ENCODE assay signal across 9 cellular contexts in the genomic region with DNA sequence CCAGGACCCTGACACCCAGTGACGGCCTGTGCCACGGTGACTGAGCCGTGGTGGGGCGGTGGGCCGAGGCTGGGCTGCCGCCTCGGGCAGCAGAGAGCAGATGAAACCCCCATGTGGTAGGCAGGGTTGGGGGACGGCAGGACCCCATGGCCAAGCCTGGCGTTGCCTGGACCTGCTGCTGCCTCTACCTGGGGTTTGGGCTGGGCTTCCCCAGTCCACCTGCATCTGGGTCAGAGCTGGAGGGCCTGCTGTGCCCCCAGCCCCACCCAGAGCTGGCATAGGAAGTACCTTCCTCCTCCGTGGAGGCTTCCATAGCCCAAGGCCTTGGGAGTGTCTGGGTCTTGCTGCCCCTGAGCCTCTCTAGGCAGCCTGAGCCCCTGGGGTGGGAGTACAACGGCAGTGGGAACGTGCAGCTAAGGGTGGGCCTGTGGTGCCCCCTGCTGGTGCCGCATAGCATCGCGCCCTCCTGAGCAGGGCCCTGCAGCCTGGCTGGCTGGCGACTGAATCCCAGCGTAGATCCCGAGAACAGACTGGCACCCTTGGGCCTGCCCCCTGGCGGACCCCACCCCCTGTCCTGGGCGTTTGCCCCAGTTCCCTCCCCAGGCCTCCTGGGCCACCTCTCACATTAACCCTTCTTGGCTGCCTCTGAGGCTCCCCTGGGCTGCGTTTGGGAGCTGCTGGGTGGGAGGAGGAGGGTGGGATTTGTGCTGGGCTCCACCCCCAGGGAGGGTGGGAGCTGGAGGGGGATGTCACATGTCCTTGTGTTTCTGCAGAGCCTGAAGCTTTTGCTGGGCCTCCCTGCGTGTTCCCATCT. TPM values are rescaled to one million over a fixed set of nuclear protein-coding genes. Genes with fewer than 3 reads are reported as not detected.
DNase-seq lines count a peak whose midpoint lies in the region; ATAC-seq, FAIRE-seq and TF ChIP-seq lines count a peak whose summit lies in the region.
"Had no signal": no experiment of that assay in that cellular context is flagged by ENCODE, and none has a peak within 500 bp of the region (broad histone marks: within the 10 kb centered on the region; RNA-seq: fewer than 3 reads in every experiment).

No MANE protein-coding gene starts in this region.

- H3K4me3 ChIP-seq in DND-41 (ENCODE audit: low read depth in 1 of 2, low read length in 2 of 2): no peak overlapping the region
- H3K4me3 ChIP-seq in NT2/D1 (ENCODE audit: insufficient read length, low read depth): peak overlapping the region; percentile 28
- H3K4me3 ChIP-seq in endothelial cell of umbilical vein (replicated peaks in 1 of 3; ENCODE audit: insufficient read depth in 1 of 3, low read depth in 1 of 3, low read length in 3 of 3): peak overlapping the region in 1 of 3 experiments; percentile 20

- H4K20me1 ChIP-seq in DND-41 (ENCODE audit: insufficient read depth, low read length) (peaks cover 29% of the 10 kb centered on the region), endothelial cell of umbilical vein (replicated peaks; ENCODE audit: control insufficient read depth, extremely low read depth, insufficient read depth, low read length) (no peaks in the 10 kb centered on the region)

- POLR2A ChIA-PET in endothelial cell of umbilical vein (lab: Charles Lee): no interaction called here

- peak; percentile 87 for DNase-seq in DND-41
- peak; percentile 82 for DNase-seq in HK-2 (ENCODE audit: unreplicated experiment)
- DNase-seq in NT2/D1 (ENCODE audit: low read depth, low spot score): peak; percentile 76
- DNase-seq in activated CD8-positive, alpha-beta memory T cell treated with anti-CD3 and anti-CD28 coated beads, Interleukin-2, amount 50 U/mL, for 4 hours: peak; percentile 85
- DNase-seq in endothelial cell of umbilical vein (ENCODE audit: low read depth, low spot score): peak; percentile 84
- peak; percentile 90 for DNase-seq in midbrain (lab: John Stamatoyannopoulos, UW)
- DNase-seq in stimulated activated CD8-positive, alpha-beta memory T cell treated with anti-CD3 and anti-CD28 coated beads, Interleukin-2, amount 100 ng/mL, for 1 hour (ENCODE audit: low read depth in 2 of 2): peak; percentile 68 to 72

- H3K4me1 ChIP-seq in DND-41 (ENCODE audit: insufficient read depth, low read length): peaks cover 11% of the 10 kb centered on the region
- H3K4me1 ChIP-seq in NT2/D1 (ENCODE audit: insufficient read depth, insufficient read length): peaks cover 24% of the 10 kb centered on the region
- no peaks in the 10 kb centered on the region for H3K4me1 ChIP-seq in endothelial cell of umbilical vein (ENCODE audit: control insufficient read depth, extremely low read depth, insufficient read depth, low read length)

- dilution Hi-C loops in endothelial cell of umbilical vein (cut with MboI; ENCODE audit: extremely low pct_ligation_motif_present, low sequenced_read_pairs): no loop called here

- H3K27me3 ChIP-seq in DND-41 (ENCODE audit: insufficient read depth, low read length, poor library complexity) (no peaks in the 10 kb centered on the region), NT2/D1 (ENCODE audit: insufficient read depth, insufficient read length) (no peaks in the 10 kb centered on the region), endothelial cell of umbilical vein (ENCODE audit: control insufficient read depth in 2 of 2, insufficient read depth in 2 of 2, low read length in 2 of 2) (no peaks in the 10 kb centered on the region)

- no peaks in the 10 kb centered on the region for H3K9me1 ChIP-seq in endothelial cell of umbilical vein (replicated peaks; ENCODE audit: control insufficient read depth, extremely low read depth, insufficient read depth, low read length)

- H3K27ac ChIP-seq in DND-41 (ENCODE audit: low read length) (no peak overlapping the region), endothelial cell of umbilical vein (ENCODE audit: insufficient read depth, low read depth, low read length) (no peak overlapping the region)

- FAIRE-seq in endothelial cell of umbilical vein (lab: Jason Lieb, UNC): peak; percentile 90

- peaks cover 57% of the 10 kb centered on the region for H3K36me3 ChIP-seq in DND-41 (ENCODE audit: insufficient read depth, low read length)
- peaks cover 32% of the 10 kb centered on the region for H3K36me3 ChIP-seq in NT2/D1 (ENCODE audit: insufficient read depth, insufficient read length, low read length)
- H3K36me3 ChIP-seq in endothelial cell of umbilical vein (ENCODE audit: control insufficient read depth in 2 of 2, extremely low read depth in 1 of 2, insufficient read depth in 2 of 2, low read length in 2 of 2): peaks cover 0 to 15% of the 10 kb centered on the region in 2 experiments

- no TSS peak for BruUV-seq in endothelial cell of umbilical vein (replicated peaks; lab: Mats Ljungman, UMichigan)

- intact Hi-C loops in endothelial cell of umbilical vein (cut with micrococcal nuclease): loop anchor here (1.0 to 2.0 kb wide), 5 partner anchors 26 to 232 kb away; a partner anchor contains a TSS

- H3K9ac ChIP-seq in DND-41 (ENCODE audit: low read depth, low read length) (peak overlapping the region; percentile 23), NT2/D1 (ENCODE audit: insufficient read length, low read depth) (peak overlapping the region; percentile 70), endothelial cell of umbilical vein (replicated peaks; ENCODE audit: extremely low read depth, insufficient read depth, low read length) (no peak overlapping the region)

- peak; percentile 99 for ATAC-seq in DND-41 (ENCODE audit: insufficient read depth, low read depth)
- ATAC-seq in GM19023 (IDR thresholded peaks at IDR 0.05; ENCODE audit: unreplicated experiment): no peak

- peak overlapping the region; percentile 36 for H3K4me2 ChIP-seq in DND-41 (ENCODE audit: insufficient read depth, low read length)
- H3K4me2 ChIP-seq in endothelial cell of umbilical vein (ENCODE audit: insufficient read depth, low read length): no peak overlapping the region

- TF ChIP-seq CTCF in DND-41 (IDR thresholded peaks at IDR 0.05; ENCODE audit: borderline replicate concordance, extremely low read depth, low read length, poor library complexity, severe bottlenecking) (peak; percentile 99), endothelial cell of umbilical vein (IDR thresholded peaks at IDR 0.05; ENCODE audit: extremely low read depth in 1 of 2, insufficient read depth in 1 of 2, low read depth in 1 of 2, low read length in 2 of 2) (peak; percentile 96 to 99)

- CTCF ChIA-PET in endothelial cell of umbilical vein (lab: Charles Lee): interaction anchor here (0.5 to 2.7 kb wide), 28 partner anchors 9 to 823 kb away, joined by 3 to 25 read pairs (median 6); a partner anchor contains a TSS

- H3K79me2 ChIP-seq in DND-41 (ENCODE audit: insufficient read depth, low read length) (no peaks in the 10 kb centered on the region), endothelial cell of umbilical vein (ENCODE audit: control insufficient read depth, insufficient read depth, low read length) (no peaks in the 10 kb centered on the region)

- no peak for TF ChIP-seq POLR2A in endothelial cell of umbilical vein (IDR thresholded peaks at IDR 0.05; ENCODE audit: low read depth, low read length)

- H2AFZ ChIP-seq in DND-41 (ENCODE audit: low read depth, low read length): peak overlapping the region; percentile 41; the same call in 1 of the 2 replicates
- no peak overlapping the region for H2AFZ ChIP-seq in endothelial cell of umbilical vein (ENCODE audit: low read depth, low read length)

- H3K9me3 ChIP-seq in DND-41 (ENCODE audit: insufficient read depth, low read length, severe bottlenecking) (no peaks in the 10 kb centered on the region), NT2/D1 (ENCODE audit: insufficient read depth, low read length) (no peaks in the 10 kb centered on the region), endothelial cell of umbilical vein (replicated peaks; ENCODE audit: control insufficient read depth, insufficient read depth, low read length) (no peaks in the 10 kb centered on the region)

RNA-seq across cellular contexts. Expression of a gene that starts 12.6 kb away (rescaled TPM):
- total RNA-seq in endothelial cell of umbilical vein: 187 and 194 TPM in 2 replicates
- polyA plus RNA-seq in endothelial cell of umbilical vein: 122 and 146 TPM in 2 replicates
- 82.0 and 82.5 TPM in 2 replicates for polyA plus RNA-seq in endothelial cell of umbilical vein (2011; cell fraction: cytosol; rRNA removed)
- polyA plus RNA-seq in endothelial cell of umbilical vein (2011; cell fraction: nucleus; rRNA removed): 37.3 and 44.2 TPM in 2 replicates
- 209 and 256 TPM in 2 replicates for polyA plus RNA-seq in endothelial cell of umbilical vein (2012)
- polyA minus RNA-seq in endothelial cell of umbilical vein: 31.4 and 43.3 TPM in 2 replicates
- polyA minus RNA-seq in endothelial cell of umbilical vein (2011; cell fraction: cytosol; rRNA and poly(A)+ RNA removed): 112 TPM
- polyA minus RNA-seq in endothelial cell of umbilical vein (2011; cell fraction: nucleus; rRNA and poly(A)+ RNA removed): 19.4 and 31.2 TPM in 2 replicates

RNA-seq across cellular contexts. Expression of a gene that starts 19.0 kb away (rescaled TPM):
- total RNA-seq in endothelial cell of umbilical vein: 54.5 and 59.5 TPM in 2 replicates
- 39.4 and 58.2 TPM in 2 replicates for polyA plus RNA-seq in endothelial cell of umbilical vein
- 13.6 and 21.4 TPM in 2 replicates for polyA plus RNA-seq in endothelial cell of umbilical vein (2011; cell fraction: cytosol; rRNA removed)
- polyA plus RNA-seq in endothelial cell of umbilical vein (2011; cell fraction: nucleus; rRNA removed): 188 and 225 TPM in 2 replicates
- polyA plus RNA-seq in endothelial cell of umbilical vein (2012): 24.1 and 27.6 TPM in 2 replicates
- 22.5 and 34.3 TPM in 2 replicates for polyA minus RNA-seq in endothelial cell of umbilical vein
- polyA minus RNA-seq in endothelial cell of umbilical vein (2011; cell fraction: cytosol; rRNA and poly(A)+ RNA removed): 14.8 TPM
- polyA minus RNA-seq in endothelial cell of umbilical vein (2011; cell fraction: nucleus; rRNA and poly(A)+ RNA removed): 46.0 and 79.6 TPM in 2 replicates

RNA-seq across cellular contexts. Expression of a gene that starts 26.2 kb away (rescaled TPM):
- total RNA-seq in endothelial cell of umbilical vein: 17.3 and 22.8 TPM in 2 replicates
- 8.1 and 10.6 TPM in 2 replicates for polyA plus RNA-seq in endothelial cell of umbilical vein
- 4.8 and 7.3 TPM in 2 replicates for polyA plus RNA-seq in endothelial cell of umbilical vein (2011; cell fraction: cytosol; rRNA removed)
- polyA plus RNA-seq in endothelial cell of umbilical vein (2011; cell fraction: nucleus; rRNA removed): 16.4 and 18.5 TPM in 2 replicates
- polyA plus RNA-seq in endothelial cell of umbilical vein (2012): 7.8 and 8.1 TPM in 2 replicates
- polyA minus RNA-seq in endothelial cell of umbilical vein: 12.4 and 16.1 TPM in 2 replicates
- polyA minus RNA-seq in endothelial cell of umbilical vein (2011; cell fraction: cytosol; rRNA and poly(A)+ RNA removed): 8.8 TPM
- 8.9 and 10.8 TPM in 2 replicates for polyA minus RNA-seq in endothelial cell of umbilical vein (2011; cell fraction: nucleus; rRNA and poly(A)+ RNA removed)

RNA-seq across cellular contexts. Expression of a gene that starts 30.0 kb away (rescaled TPM):
- 0.15 TPM in 1 of 2 replicates, not detected in the other for total RNA-seq in endothelial cell of umbilical vein
- polyA plus RNA-seq in endothelial cell of umbilical vein: not detected in 2 replicates
- polyA plus RNA-seq in endothelial cell of umbilical vein (2011; cell fraction: cytosol; rRNA removed): 0.03 TPM in 1 of 2 replicates, not detected in the other
- polyA plus RNA-seq in endothelial cell of umbilical vein (2011; cell fraction: nucleus; rRNA removed): not detected in 2 replicates
- polyA plus RNA-seq in endothelial cell of umbilical vein (2012): not detected in 2 replicates
- polyA minus RNA-seq in endothelial cell of umbilical vein: not detected in 2 replicates
- polyA minus RNA-seq in endothelial cell of umbilical vein (2011; cell fraction: cytosol; rRNA and poly(A)+ RNA removed): 0.82 TPM
- polyA minus RNA-seq in endothelial cell of umbilical vein (2011; cell fraction: nucleus; rRNA and poly(A)+ RNA removed): not detected in 2 replicates

RNA-seq across cellular contexts. Expression of a gene that starts 30.1 kb away (rescaled TPM):
- not detected in 2 replicates for total RNA-seq in endothelial cell of umbilical vein
- not detected in 2 replicates for polyA plus RNA-seq in endothelial cell of umbilical vein
- polyA plus RNA-seq in endothelial cell of umbilical vein (2011; cell fraction: cytosol; rRNA removed): not detected in 2 replicates
- not detected in 2 replicates for polyA plus RNA-seq in endothelial cell of umbilical vein (2011; cell fraction: nucleus; rRNA removed)
- polyA plus RNA-seq in endothelial cell of umbilical vein (2012): 1.1 TPM in 1 of 2 replicates, not detected in the other
- not detected in 2 replicates for polyA minus RNA-seq in endothelial cell of umbilical vein
- not detected for polyA minus RNA-seq in endothelial cell of umbilical vein (2011; cell fraction: cytosol; rRNA and poly(A)+ RNA removed)
- polyA minus RNA-seq in endothelial cell of umbilical vein (2011; cell fraction: nucleus; rRNA and poly(A)+ RNA removed): not detected in 2 replicates
- total RNA-seq: glomerular endothelial cell had no signal
